8 cellular contexts compared by ENCODE assay signal in genomic region chr9:101533334-101534187, GRCh38. TPM values are rescaled to one million over a fixed set of nuclear protein-coding genes. Genes with fewer than 3 reads are reported as not detected.
DNase-seq lines count a peak whose midpoint lies in the region; ATAC-seq and TF ChIP-seq lines count a peak whose summit lies in the region.

TSS of gene RNF20 (plus strand) at chr9:101533853. CDS start at chr9:101535424, 1,571 bp downstream.

- H3K9ac ChIP-seq in colonic mucosa (ENCODE audit: low read depth in 2 of 2, low read length in 2 of 2), result peak within 1 kb of the TSS; percentile 91 to 95

- H3K4me1 ChIP-seq in BE2C (no peaks in the 10 kb centered on the region), colonic mucosa (peaks cover 6% of the 10 kb centered on the region)

- peak within 1 kb of the TSS; percentile 88 for H3K27ac ChIP-seq in colonic mucosa

- H3K27me3 ChIP-seq in BE2C (peaks cover 3% of the 10 kb centered on the region; the same call in 1 of the 2 replicates), colonic mucosa (no peaks in the 10 kb centered on the region)

- ATAC-seq in HG03460 (IDR thresholded peaks at IDR 0.05; ENCODE audit: unreplicated experiment), result peak; percentile 98

- peak within 1 kb of the TSS; percentile 96 for H3K4me3 ChIP-seq in BE2C (ENCODE audit: low read depth, low read length)
- H3K4me3 ChIP-seq in colonic mucosa, result peak within 1 kb of the TSS; percentile 67

- DNase-seq in BE2C (peak; percentile 99), GM19240 (ENCODE audit: insufficient read length, low spot score) (peak; percentile 78), NCI-H526 (lab: John Stamatoyannopoulos, UW) (peak; percentile 95 to 98), colonic mucosa (peak; percentile 100), kidney tubule cell (ENCODE audit: low spot score) (peak; percentile 99)
- peak; percentile 100 for DNase-seq in activated CD4-positive, alpha-beta T cell treated with anti-CD3 and anti-CD28 coated beads for 48 hours
- peak; percentile 97 to 100 (median 99) for DNase-seq in stimulated activated CD4-positive, alpha-beta T cell treated with anti-CD3 and anti-CD28 coated beads, Interleukin-1b, Interleukin-23, amount 100 ng/mL, for 24 hours (ENCODE audit: low read depth in 4 of 4, low spot score in 1 of 4)

- peaks cover 15% of the 10 kb centered on the region for H3K36me3 ChIP-seq in BE2C
- no peaks in the 10 kb centered on the region for H3K36me3 ChIP-seq in colonic mucosa

- H3K9me3 ChIP-seq in BE2C, result no peaks in the 10 kb centered on the region
- no peaks in the 10 kb centered on the region for H3K9me3 ChIP-seq in colonic mucosa

- intact Hi-C loops in colonic mucosa (cut with DNase I), result no loop called here

- TF ChIP-seq CTCF in BE2C (IDR thresholded peaks at IDR 0.05; ENCODE audit: low read depth, low read length), result no peak
- no peak for TF ChIP-seq CTCF in colonic mucosa (IDR thresholded peaks at IDR 0.05)

RNA-seq across cellular contexts. Expression of gene RNF20, which starts in this region (rescaled TPM):
- 31.4 TPM for polyA plus RNA-seq in BE2C (2012; ENCODE audit: insufficient read depth, insufficient read length, low read depth)
- total RNA-seq in colonic mucosa, result 10 to 100 TPM; 33.3 to 40.9 TPM

Comparison
In these comparisons a context has a peak if more than half of its experiments do, and no peak if none do; other contexts are left out.
1. Peak in every context shown above with its lines: DNase-seq, ATAC-seq, H3K4me3 ChIP-seq and H3K27ac ChIP-seq.